23 cellular contexts compared by ENCODE assay signal in genomic region chr6:97032950-97033349, GRCh38.
"Had no signal": no experiment of that assay in that cellular context is flagged by ENCODE, and none has a peak within 500 bp of the region (broad histone marks: within the 10 kb centered on the region; RNA-seq: fewer than 3 reads in every experiment).

No MANE protein-coding gene starts in this region.

- H3K27ac Mint-ChIP-seq: activated CD8-positive, alpha-beta T cell treated with anti-CD3 and anti-CD28 coated beads, Interleukin-2, amount 10 ng/mL, durations not matched to agents 7 days and 5 days; activated naive CD4-positive, alpha-beta T cell treated with anti-CD3 and anti-CD28 coated beads, Interleukin-2, amount 50 U/mL, for 24 hours; T-helper 1 cell treated with Interleukin-12 subunit alpha and Interleukin-12 subunit beta and Interleukin-4 antibody, amounts not matched to agents 30 μg/mL and 1 μg/mL, for 36 hours had no signal

- H3K36me3 ChIP-seq: breast epithelium, MG63, SJSA1 had no signal

- H3K4me1 Mint-ChIP-seq: activated naive CD4-positive, alpha-beta T cell treated with anti-CD3 and anti-CD28 coated beads, Interleukin-2, amount 50 U/mL, for 24 hours had no signal

- H3K9me3 ChIP-seq: MG63, SJSA1 had no signal

- H3K4me3 Mint-ChIP-seq: activated CD8-positive, alpha-beta T cell treated with anti-CD3 and anti-CD28 coated beads, Interleukin-2, amount 10 ng/mL, durations not matched to agents 7 days and 5 days; activated naive CD4-positive, alpha-beta T cell treated with anti-CD3 and anti-CD28 coated beads, Interleukin-2, amount 50 U/mL, for 24 hours; T-helper 1 cell treated with Interleukin-12 subunit alpha and Interleukin-12 subunit beta and Interleukin-4 antibody, amounts not matched to agents 30 μg/mL and 1 μg/mL, for 36 hours had no signal

- H3K9me3 Mint-ChIP-seq: T-helper 1 cell treated with Interleukin-12 subunit alpha and Interleukin-12 subunit beta and Interleukin-4 antibody, amounts not matched to agents 30 μg/mL and 1 μg/mL, for 36 hours had no signal

- H3K27me3 ChIP-seq: breast epithelium, SJSA1 had no signal

- H3K4me1 ChIP-seq: breast epithelium, SJSA1 had no signal

- H3K27ac ChIP-seq: breast epithelium, SJSA1 had no signal

- ATAC-seq: activated CD4-positive, CD25-positive, alpha-beta regulatory T cell treated with anti-CD3 and anti-CD28 coated beads, Interleukin-2, amount 50 U/mL, for 24 hours; activated CD8-positive, alpha-beta T cell treated with anti-CD3 and anti-CD28 coated beads, Interleukin-2, amount 10 ng/mL, durations not matched to agents 7 days and 5 days had no signal

- H3K4me3 ChIP-seq: breast epithelium, MG63, SJSA1 had no signal

- DNase-seq: activated CD4-positive, alpha-beta T cell treated with anti-CD3 and anti-CD28 coated beads for 4 hours; activated CD4-positive, alpha-beta T cell treated with anti-CD3 and anti-CD28 coated beads, Interleukin-2, amount 50 U/mL, for 4 hours; activated CD8-positive, alpha-beta memory T cell treated with anti-CD3 and anti-CD28 coated beads, Interleukin-2, amount 50 U/mL, for 48 hours; activated CD8-positive, alpha-beta T cell treated with anti-CD3 and anti-CD28 coated beads, Interleukin-2, amount 10 ng/mL, durations not matched to agents 7 days and 5 days; activated T-cell treated with anti-CD3 and anti-CD28 coated beads, Interleukin-2, amount 50 U/mL, for 1 hour; aorta; caudate nucleus; KG1; MG63; MV-4-11; NCI-H1092 treated with DMSO at 0.1 percent for 48 hours; NCI-H1417 treated with DMSO at 0.1 percent for 48 hours; NCI-H187; NCI-H2081 treated with DMSO at 0.1 percent for 48 hours; NCI-H345; NCI-H510A; NCI-H526 treated with DMSO at 0.1 percent for 48 hours; SHP77 had no signal
